Comparison of ENCODE assay signal across 18 cellular contexts in the genomic region with DNA sequence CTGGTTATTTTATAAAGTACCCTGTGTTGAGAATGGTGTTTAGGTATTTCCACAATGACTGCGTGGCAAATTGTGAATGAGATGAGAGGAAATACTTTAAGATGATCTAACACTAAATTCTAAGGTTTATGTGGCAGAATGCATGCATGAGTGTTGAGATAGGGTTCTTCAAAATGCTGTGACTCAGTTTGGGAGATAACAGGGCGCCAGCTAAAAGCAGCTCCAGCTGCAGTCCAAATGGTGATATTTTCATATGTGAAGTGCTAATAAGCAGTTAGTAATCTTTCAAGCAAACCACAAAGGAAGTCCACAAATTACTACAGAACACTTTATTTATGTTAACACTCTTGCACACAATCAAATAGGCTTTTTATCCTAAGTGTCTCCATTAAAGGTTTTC. TPM values are rescaled to one million over a fixed set of nuclear protein-coding genes. Genes with fewer than 3 reads are reported as not detected.
DNase-seq lines count a peak whose midpoint lies in the region; ATAC-seq and TF ChIP-seq lines count a peak whose summit lies in the region.
"Had no signal": no experiment of that assay in that cellular context is flagged by ENCODE, and none has a peak within 500 bp of the region (broad histone marks: within the 10 kb centered on the region; RNA-seq: fewer than 3 reads in every experiment).

No MANE protein-coding gene starts in this region.

- H3K4me3 Mint-ChIP-seq in T-cell = no peak overlapping the region
- H3K4me3 Mint-ChIP-seq: activated CD4-positive, alpha-beta T cell treated with anti-CD3 and anti-CD28 coated beads for 36 hours; activated T-cell treated with anti-CD3 and anti-CD28 coated beads, Interleukin-2, amount 50 U/mL, for 24 hours; CD4-positive, alpha-beta memory T cell; effector memory CD8-positive, alpha-beta T cell; neural crest cell had no signal

- ATAC-seq in T-cell (replicated peaks in 1 of 4) (no peak), GM18909 (IDR thresholded peaks at IDR 0.05; ENCODE audit: poor library complexity, unreplicated experiment) (no peak)
- ATAC-seq in stimulated activated naive CD8-positive, alpha-beta T cell treated with anti-CD3 and anti-CD28 coated beads, Interleukin-15, Interleukin-2, amounts not matched to agents 100 U/mL and 50 U/mL, for 24 hours = no peak
- ATAC-seq: activated CD4-positive, alpha-beta T cell treated with anti-CD3 and anti-CD28 coated beads for 36 hours; effector memory CD8-positive, alpha-beta T cell; lower lobe of right lung had no signal

- no peaks in the 10 kb centered on the region for H3K9me3 Mint-ChIP-seq in T-cell
- H3K9me3 Mint-ChIP-seq: activated T-cell treated with anti-CD3 and anti-CD28 coated beads, Interleukin-2, amount 50 U/mL, for 24 hours; CD4-positive, alpha-beta memory T cell; effector memory CD8-positive, alpha-beta T cell; neural crest cell had no signal

- no peak overlapping the region for H3K27ac Mint-ChIP-seq in T-cell
- H3K27ac Mint-ChIP-seq: activated CD4-positive, alpha-beta T cell treated with anti-CD3 and anti-CD28 coated beads for 36 hours; activated T-cell treated with anti-CD3 and anti-CD28 coated beads, Interleukin-2, amount 50 U/mL, for 24 hours; CD4-positive, alpha-beta memory T cell; effector memory CD8-positive, alpha-beta T cell had no signal

- H3K4me3 ChIP-seq in brain microvascular endothelial cell (ENCODE audit: low read depth, low read length) = no peak overlapping the region
- H3K4me3 ChIP-seq: heart right ventricle, lower lobe of right lung had no signal

- DNase-seq in Daoy (ENCODE audit: low read depth) (peak; percentile 90), M059J (ENCODE audit: low read depth) (peak; percentile 73), brain microvascular endothelial cell (peak; percentile 88), kidney tubule cell (ENCODE audit: low spot score) (peak; percentile 20), NCI-H1436 treated with DMSO at 0.1 percent for 48 hours (lab: John Stamatoyannopoulos, UW) (no peak), T-cell (no peak)
- DNase-seq in stimulated activated naive CD8-positive, alpha-beta T cell treated with anti-CD3 and anti-CD28 coated beads, Interleukin-15, Interleukin-2, amounts not matched to agents 100 U/mL and 50 U/mL, for 24 hours = no peak
- DNase-seq: activated CD4-positive, alpha-beta T cell treated with anti-CD3 and anti-CD28 coated beads for 36 hours; activated T-cell treated with anti-CD3 and anti-CD28 coated beads, Interleukin-2, amount 50 U/mL, for 24 hours; amygdala; CD4-positive, alpha-beta memory T cell; effector memory CD8-positive, alpha-beta T cell; heart right ventricle; Karpas-422; lower lobe of right lung; substantia nigra had no signal

- no peak for TF ChIP-seq CTCF in brain microvascular endothelial cell (IDR thresholded peaks at IDR 0.05; ENCODE audit: low read depth, low read length, missing control alignments)

- peak overlapping the region; percentile 78 for H3K27ac ChIP-seq in brain microvascular endothelial cell
- H3K27ac ChIP-seq: lower lobe of right lung had no signal

- POLR2A ChIA-PET in T-cell (lab: Charles Lee) = interaction anchor here in 1 of 2 donors (0.5 kb wide), 1 partner anchor 1641 kb away, joined by 3 read pairs; no protein-coding TSS in a partner anchor

- CTCF ChIA-PET in T-cell (lab: Charles Lee) = no interaction called here

- no peaks in the 10 kb centered on the region for H3K27me3 ChIP-seq in brain microvascular endothelial cell (replicated peaks)
- H3K27me3 ChIP-seq: heart right ventricle had no signal

- H3K27me3 Mint-ChIP-seq in T-cell = peaks cover 0 to 7% of the 10 kb centered on the region in 2 donors
- H3K27me3 Mint-ChIP-seq: effector memory CD8-positive, alpha-beta T cell had no signal

- in situ Hi-C loops in brain microvascular endothelial cell (cut with HindIII; ENCODE audit: low pct_ligation_motif_present, low sequenced_read_pairs) = no loop called here

- H3K36me3 Mint-ChIP-seq in T-cell = no peaks in the 10 kb centered on the region
- H3K36me3 Mint-ChIP-seq: CD4-positive, alpha-beta memory T cell had no signal

- no peaks in the 10 kb centered on the region for H3K36me3 ChIP-seq in brain microvascular endothelial cell (replicated peaks)
- H3K36me3 ChIP-seq: heart right ventricle, lower lobe of right lung had no signal

- H3K4me1 Mint-ChIP-seq in T-cell = no peaks in the 10 kb centered on the region
- H3K4me1 Mint-ChIP-seq: activated CD4-positive, alpha-beta T cell treated with anti-CD3 and anti-CD28 coated beads for 36 hours; CD4-positive, alpha-beta memory T cell; neural crest cell had no signal

RNA-seq across cellular contexts. Expression of a gene that starts 11.6 kb away (rescaled TPM):
- 59.7 and 66.5 TPM in 2 replicates for total RNA-seq in Daoy (2014; rRNA removed; shearing (Covaris generic))
- total RNA-seq in M059J (2014; rRNA removed; shearing (Covaris generic)) = 20.9 and 37.7 TPM in 2 replicates
- total RNA-seq in T-cell = under 1 TPM in 3 of 5 donors, not detected in 2; 0.20 to 0.88 (median 0.51) TPM
- total RNA-seq: CD4-positive, alpha-beta memory T cell had no signal

RNA-seq across cellular contexts. Expression of a gene that starts 39.7 kb away (rescaled TPM):
- total RNA-seq in Daoy (2014; rRNA removed; shearing (Covaris generic)) = 0.92 and 1.8 TPM in 2 replicates
- not detected in 2 replicates for total RNA-seq in M059J (2014; rRNA removed; shearing (Covaris generic))
- under 1 TPM in 3 of 5 donors, not detected in 2; 0.41 to 0.58 (median 0.51) TPM for total RNA-seq in T-cell
- total RNA-seq: activated CD4-positive, alpha-beta T cell treated with anti-CD3 and anti-CD28 coated beads for 36 hours had no signal

Comparison
In these comparisons a context has a peak if more than half of its experiments do, and no peak if none do; other contexts are left out.
1. DNase-seq: peak in Daoy (single experiment), M059J (single experiment), brain microvascular endothelial cell (single experiment) and kidney tubule cell (single experiment); none in NCI-H1436 treated with DMSO at 0.1 percent for 48 hours (single experiment), T-cell (0 of 34) and stimulated activated naive CD8-positive, alpha-beta T cell treated with anti-CD3 and anti-CD28 coated beads, Interleukin-15, Interleukin-2, amounts not matched to agents 100 U/mL and 50 U/mL, for 24 hours (single experiment).
2. RNA of a gene that starts 11.6 kb away (total RNA-seq): 59.7 to 66.5 TPM in Daoy and 20.9 to 37.7 TPM in M059J; 0.20 to 0.88 TPM in T-cell; every median in the first group is over 10 times any median in the second.